In the genomic region with DNA sequence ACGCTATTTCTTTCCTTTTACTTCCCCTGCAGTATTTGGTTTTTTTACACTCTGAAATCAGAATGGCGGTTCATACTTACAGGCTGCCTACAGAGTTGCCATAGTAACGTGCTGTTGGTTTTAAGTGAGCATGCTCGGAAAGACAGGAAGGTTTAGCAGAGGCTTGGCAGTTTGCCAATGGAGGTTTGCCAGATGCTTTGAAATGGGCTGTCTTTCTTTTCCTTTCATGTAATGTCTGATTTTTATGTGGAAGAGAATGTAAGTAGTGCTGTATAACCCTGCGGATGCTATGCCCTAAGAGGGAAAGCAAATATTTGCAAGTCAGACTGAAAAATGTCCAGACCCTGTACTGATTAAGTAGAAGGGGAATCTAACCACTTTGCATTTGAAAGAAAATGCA, we compare ENCODE assay signal across 8 cellular contexts. TPM values are rescaled to one million over a fixed set of nuclear protein-coding genes. Genes with fewer than 3 reads are reported as not detected.
A peak's percentile ranks its signal among the peaks of the same experiment; 100 is the strongest.
DNase-seq lines count a peak whose midpoint lies in the region; ATAC-seq and TF ChIP-seq lines count a peak whose summit lies in the region.

No MANE protein-coding gene starts in this region.

- peak; percentile 57 for DNase-seq in GM04503 (ENCODE audit: low read depth)
- DNase-seq in NCI-H1092 (lab: John Stamatoyannopoulos, UW): peak; percentile 100
- DNase-seq in adrenal gland: peak; percentile 90 to 98 (median 94)
- peak; percentile 71 to 93 (median 91) for DNase-seq in heart left ventricle
- peak; percentile 92 for DNase-seq in posterior vena cava (ENCODE audit: low spot score)
- DNase-seq in upper lobe of right lung: no peak

- H3K27me3 ChIP-seq in SU-DHL-6 (ENCODE audit: low read length) (no peaks in the 10 kb centered on the region), adrenal gland (no peaks in the 10 kb centered on the region), heart left ventricle (no peaks in the 10 kb centered on the region), upper lobe of right lung (no peaks in the 10 kb centered on the region)

- peaks cover 41% of the 10 kb centered on the region for H3K36me3 ChIP-seq in SU-DHL-6 (ENCODE audit: low read length)
- H3K36me3 ChIP-seq in adrenal gland (replicated peaks in 1 of 2): peaks cover 0 to 10% of the 10 kb centered on the region in 2 donors
- peaks cover 0 to 73% (median 61%) of the 10 kb centered on the region in 9 donors for H3K36me3 ChIP-seq in heart left ventricle
- H3K36me3 ChIP-seq in upper lobe of right lung: peaks cover 60% of the 10 kb centered on the region

- peak overlapping the region; percentile 66 for H3K4me2 ChIP-seq in SU-DHL-6 (ENCODE audit: low read depth, low read length, poor library complexity, severe bottlenecking)

- H3K4me1 ChIP-seq in adrenal gland (replicated peaks in 1 of 2) (peaks cover 10 to 13% of the 10 kb centered on the region in 2 donors), heart left ventricle (peaks cover 0 to 17% (median 11%) of the 10 kb centered on the region in 12 donors), upper lobe of right lung (peaks cover 13% of the 10 kb centered on the region)

- peaks cover 18% of the 10 kb centered on the region; the same call in 1 of the 2 replicates for H3K79me2 ChIP-seq in SU-DHL-6 (ENCODE audit: insufficient read depth, low read length)

- TF ChIP-seq POLR2A in adrenal gland (IDR thresholded peaks at IDR 0.05) (no peak), heart left ventricle (IDR thresholded peaks at IDR 0.05) (no peak)

- ATAC-seq in HG02623 (IDR thresholded peaks at IDR 0.05; ENCODE audit: unreplicated experiment) (peak; percentile 84), heart left ventricle (peak; percentile 20 to 89 (median 79)), upper lobe of right lung (peak; percentile 85)

- H3K9me3 ChIP-seq in SU-DHL-6 (ENCODE audit: insufficient read depth, low read length) (no peaks in the 10 kb centered on the region), adrenal gland (replicated peaks in 1 of 3) (no peaks in the 10 kb centered on the region), heart left ventricle (no peaks in the 10 kb centered on the region), upper lobe of right lung (no peaks in the 10 kb centered on the region)

- peak overlapping the region; percentile 28 for H2AFZ ChIP-seq in SU-DHL-6 (ENCODE audit: low read depth, low read length, severe bottlenecking)

- intact Hi-C loops in adrenal gland (cut with DNase I): no loop called here
- intact Hi-C loops in heart left ventricle (cut with DNase I): no loop called here
- intact Hi-C loops in posterior vena cava (cut with DNase I): no loop called here
- intact Hi-C loops in upper lobe of right lung (cut with DNase I): no loop called here

- H3K9ac ChIP-seq in SU-DHL-6 (ENCODE audit: low read length): peak overlapping the region; percentile 32

- no peaks in the 10 kb centered on the region for H3K9me2 ChIP-seq in SU-DHL-6 (replicated peaks; ENCODE audit: insufficient read depth, low read length)

- 0 to 2% (median 1%) methylated on average over 5 of the region's 5 CpGs for WGBS in adrenal gland, 4 donors
- WGBS in heart left ventricle, 4 donors: 8 to 13% (median 10%) methylated on average over 5 of the region's 5 CpGs

- H3K4me3 ChIP-seq in SU-DHL-6 (ENCODE audit: insufficient read depth, low read length, poor library complexity, severe bottlenecking) (peak overlapping the region; percentile 40), adrenal gland (peak overlapping the region in 3 of 4 donors; percentile 3 to 33 (median 11)), heart left ventricle (peak overlapping the region in 4 of 12 donors; percentile 0 to 25 (median 18)), upper lobe of right lung (no peak overlapping the region)

- peak overlapping the region; percentile 35 for H3K27ac ChIP-seq in SU-DHL-6 (ENCODE audit: low read depth, low read length)
- H3K27ac ChIP-seq in adrenal gland: peak overlapping the region in 3 of 5 donors; percentile 1 to 48 (median 38)
- peak overlapping the region in 5 of 12 donors; percentile 2 to 53 (median 35) for H3K27ac ChIP-seq in heart left ventricle
- H3K27ac ChIP-seq in upper lobe of right lung: peak overlapping the region; percentile 80

- no peak for TF ChIP-seq CTCF in SU-DHL-6 (IDR thresholded peaks at IDR 0.05; ENCODE audit: insufficient read depth, low read length, poor library complexity, severe bottlenecking)
- TF ChIP-seq CTCF in adrenal gland (IDR thresholded peaks at IDR 0.05): no peak
- TF ChIP-seq CTCF in heart left ventricle (IDR thresholded peaks at IDR 0.05): no peak
- TF ChIP-seq CTCF in upper lobe of right lung (IDR thresholded peaks at IDR 0.05): no peak

- H3F3A ChIP-seq in SU-DHL-6 (ENCODE audit: insufficient read depth): peaks cover 30% of the 10 kb centered on the region; the same call in 1 of the 2 replicates

- H4K20me1 ChIP-seq in SU-DHL-6 (ENCODE audit: low read depth, low read length): no peaks in the 10 kb centered on the region

RNA-seq across cellular contexts. Expression of gene ARID4A, which starts 32.8 kb away (rescaled TPM):
- 10 to 100 TPM in 7 of 8 donors, 1 to 10 TPM in 1; 6.2 to 38.0 (median 18.3) TPM for total RNA-seq in adrenal gland
- 10 to 100 TPM in 2 of 3 donors, 1 to 10 TPM in 1; 4.4 to 17.5 (median 16.3) TPM for polyA plus RNA-seq in adrenal gland
- total RNA-seq in heart left ventricle: 10 to 100 TPM in 8 of 9 donors, 1 to 10 TPM in 1; 7.0 to 23.1 (median 16.0) TPM
- polyA plus RNA-seq in heart left ventricle: 10 to 100 TPM in 1 of 2 donors, 1 to 10 TPM in 1; 5.6 to 11.7 TPM
- 10 to 100 TPM; 26.3 to 27.1 TPM for total RNA-seq in posterior vena cava
- total RNA-seq in upper lobe of right lung: 37.0 TPM
